8 cellular contexts compared by ENCODE assay signal in the genomic region with DNA sequence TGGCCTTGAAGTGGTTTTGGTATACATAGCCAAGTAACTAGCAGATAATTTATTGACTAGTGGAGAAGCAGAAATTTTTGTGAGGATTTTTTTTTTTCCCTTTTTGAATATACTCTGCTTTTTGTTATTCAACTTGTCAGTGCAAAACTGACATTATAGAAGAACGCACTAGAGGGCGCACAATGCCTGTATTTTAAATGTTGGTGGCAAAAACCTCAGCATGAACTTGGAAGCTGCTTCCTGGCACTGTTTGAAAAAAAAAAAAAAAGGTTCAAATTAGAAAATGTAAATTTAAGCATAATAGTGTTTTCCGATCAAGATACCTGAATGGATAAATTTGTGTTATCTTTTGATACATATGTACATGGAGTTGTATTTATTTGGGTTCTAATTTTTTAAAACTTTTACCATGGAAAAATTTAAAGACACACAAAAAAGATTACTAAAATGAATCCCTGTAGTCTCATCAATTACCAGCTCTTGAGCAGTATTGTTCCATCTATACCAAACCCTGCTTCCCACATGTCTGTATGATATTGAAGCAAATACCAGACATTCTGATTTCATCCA. TPM values are rescaled to one million over a fixed set of nuclear protein-coding genes. Genes with fewer than 3 reads are reported as not detected.
DNase-seq lines count a peak whose midpoint lies in the region; ATAC-seq and TF ChIP-seq lines count a peak whose summit lies in the region.

No MANE protein-coding gene starts in this region.

- intact Hi-C loops in uterus (cut with DNase I; ENCODE audit: low total_unique reads), result no loop called here

- H3K36me3 ChIP-seq in uterus, result no peaks in the 10 kb centered on the region

- in situ Hi-C loops in G401 (cut with HindIII; ENCODE audit: low sequenced_read_pairs), result no loop called here

- H3K27ac ChIP-seq in uterus, result peak overlapping the region in 1 of 2 donors; percentile 19

- TF ChIP-seq POLR2A in uterus (IDR thresholded peaks at IDR 0.05), result no peak

- H3K4me1 ChIP-seq in uterus, result no peaks in the 10 kb centered on the region

- H3K27me3 ChIP-seq in uterus, result no peaks in the 10 kb centered on the region

- H3K9me3 ChIP-seq in uterus, result no peaks in the 10 kb centered on the region

- H3K4me3 ChIP-seq in fibroblast of pulmonary artery (replicated peaks; ENCODE audit: low read depth, low read length), result no peak overlapping the region
- H3K4me3 ChIP-seq in uterus, result no peak overlapping the region

- DNase-seq in G401 (ENCODE audit: low spot score) (peak; percentile 83), OCI-M1 (lab: John Stamatoyannopoulos, UW) (peak; percentile 74), activated T-helper 1 cell treated with Interleukin-2 at 50 U/mL for 16 hours (ENCODE audit: low read depth) (peak; percentile 39), fibroblast of pulmonary artery (ENCODE audit: low read depth) (peak; percentile 88), occipital lobe (lab: John Stamatoyannopoulos, UW) (peak; percentile 25), uterus (peak; percentile 47 to 72)

- peak; percentile 57 for ATAC-seq in HG03354 (IDR thresholded peaks at IDR 0.05; ENCODE audit: poor library complexity, severe bottlenecking, unreplicated experiment)
- ATAC-seq in GM19455 (IDR thresholded peaks at IDR 0.05; ENCODE audit: unreplicated experiment), result no peak

- TF ChIP-seq CTCF in fibroblast of pulmonary artery (IDR thresholded peaks at IDR 0.05; ENCODE audit: low read length, missing control alignments), result peak; percentile 55
- peak; percentile 63 to 81 (median 72) for TF ChIP-seq CTCF in uterus (IDR thresholded peaks at IDR 0.05)

RNA-seq across cellular contexts. Expression of a gene that starts 56.0 kb away (rescaled TPM):
- total RNA-seq in G401 (2014; rRNA removed; shearing (Covaris generic)), result 35.2 and 38.7 TPM in 2 replicates
- 39.0 TPM for total RNA-seq in occipital lobe
- 10 to 100 TPM; 10.6 to 24.9 (median 17.8) TPM for total RNA-seq in uterus

Comparison
In these comparisons a context has a peak if more than half of its experiments do, and no peak if none do; other contexts are left out.
1. DNase-seq: peak in every context shown above with its lines; median percentile 88 in fibroblast of pulmonary artery; 83 in G401; 74 in OCI-M1; 60 in uterus; 39 in activated T-helper 1 cell treated with Interleukin-2 at 50 U/mL for 16 hours; 25 in occipital lobe.